Comparison of ENCODE assay signal across 17 cellular contexts in genomic region chr5:39466804-39467203, GRCh38. TPM values are rescaled to one million over a fixed set of nuclear protein-coding genes. Genes with fewer than 3 reads are reported as not detected.
"Had no signal": no experiment of that assay in that cellular context is flagged by ENCODE, and none has a peak within 500 bp of the region (broad histone marks: within the 10 kb centered on the region; RNA-seq: fewer than 3 reads in every experiment).

No MANE protein-coding gene starts in this region.

- H3K9me3 Mint-ChIP-seq: activated naive CD4-positive, alpha-beta T cell treated with anti-CD3 and anti-CD28 coated beads, Interleukin-2, amount 50 U/mL, for 24 hours; central memory CD8-positive, alpha-beta T cell; naive thymus-derived CD8-positive, alpha-beta T cell; stimulated activated naive B cell treated with anti-CD40 and anti-IgM and Interleukin-4, amounts not matched to agents 10 μg/mL and 1 μg/mL and 100 μg/mL, for 72 hours had no signal

- H3K36me3 Mint-ChIP-seq: activated naive CD4-positive, alpha-beta T cell treated with anti-CD3 and anti-CD28 coated beads, Interleukin-2, amount 50 U/mL, for 24 hours; naive thymus-derived CD8-positive, alpha-beta T cell; stimulated activated naive B cell treated with anti-CD40 and anti-IgM and Interleukin-4, amounts not matched to agents 10 μg/mL and 1 μg/mL and 100 μg/mL, for 72 hours had no signal

- ATAC-seq: activated CD4-positive, CD25-positive, alpha-beta regulatory T cell treated with anti-CD3 and anti-CD28 coated beads, Interleukin-2, amount 50 U/mL, for 24 hours; body of pancreas; gastroesophageal sphincter; naive thymus-derived CD8-positive, alpha-beta T cell; stimulated activated naive B cell treated with anti-CD40 and anti-IgM and Interleukin-4, amounts not matched to agents 10 μg/mL and 1 μg/mL and 100 μg/mL, for 72 hours had no signal

- H3K36me3 ChIP-seq: gastroesophageal sphincter, spleen, tibial nerve had no signal

- DNase-seq: body of pancreas; cortex of kidney; effector memory CD4-positive, alpha-beta T cell; kidney; midbrain; naive thymus-derived CD8-positive, alpha-beta T cell; nucleus accumbens; right cardiac atrium; spleen; stimulated activated CD4-positive, alpha-beta T cell treated with anti-CD3 and anti-CD28 coated beads, Interleukin-2, amount 100 ng/mL, for 24 hours; stimulated activated naive B cell treated with anti-CD40 and anti-IgM and Interleukin-4, amounts not matched to agents 10 μg/mL and 1 μg/mL and 100 μg/mL, for 72 hours had no signal

- H3K4me3 Mint-ChIP-seq: activated naive CD4-positive, alpha-beta T cell treated with anti-CD3 and anti-CD28 coated beads, Interleukin-2, amount 50 U/mL, for 24 hours; central memory CD8-positive, alpha-beta T cell; naive thymus-derived CD8-positive, alpha-beta T cell; stimulated activated naive B cell treated with anti-CD40 and anti-IgM and Interleukin-4, amounts not matched to agents 10 μg/mL and 1 μg/mL and 100 μg/mL, for 72 hours had no signal

- H3K9me3 ChIP-seq: body of pancreas, gastroesophageal sphincter, spleen, tibial nerve had no signal

- H3K27ac Mint-ChIP-seq: activated naive CD4-positive, alpha-beta T cell treated with anti-CD3 and anti-CD28 coated beads, Interleukin-2, amount 50 U/mL, for 24 hours; naive thymus-derived CD8-positive, alpha-beta T cell; stimulated activated naive B cell treated with anti-CD40 and anti-IgM and Interleukin-4, amounts not matched to agents 10 μg/mL and 1 μg/mL and 100 μg/mL, for 72 hours had no signal

- H3K4me1 Mint-ChIP-seq: activated naive CD4-positive, alpha-beta T cell treated with anti-CD3 and anti-CD28 coated beads, Interleukin-2, amount 50 U/mL, for 24 hours had no signal

- H3K27me3 ChIP-seq: body of pancreas, gastroesophageal sphincter, spleen, tibial nerve had no signal

- H3K4me1 ChIP-seq: body of pancreas, gastroesophageal sphincter, tibial nerve had no signal

- H3K27ac ChIP-seq: body of pancreas, gastroesophageal sphincter, tibial nerve had no signal

- H3K4me3 ChIP-seq: body of pancreas, gastroesophageal sphincter, spleen, tibial nerve had no signal

RNA-seq across cellular contexts. Expression of gene DAB2, which starts 42.0 kb away (rescaled TPM):
- total RNA-seq: T-helper 2 cell treated with Interferon-gamma antibody and Interleukin-4, amounts not matched to agents 100 ng/mL and 5 ng/mL, for 36 hours had no signal
